19 cellular contexts compared by ENCODE assay signal in the genomic region with DNA sequence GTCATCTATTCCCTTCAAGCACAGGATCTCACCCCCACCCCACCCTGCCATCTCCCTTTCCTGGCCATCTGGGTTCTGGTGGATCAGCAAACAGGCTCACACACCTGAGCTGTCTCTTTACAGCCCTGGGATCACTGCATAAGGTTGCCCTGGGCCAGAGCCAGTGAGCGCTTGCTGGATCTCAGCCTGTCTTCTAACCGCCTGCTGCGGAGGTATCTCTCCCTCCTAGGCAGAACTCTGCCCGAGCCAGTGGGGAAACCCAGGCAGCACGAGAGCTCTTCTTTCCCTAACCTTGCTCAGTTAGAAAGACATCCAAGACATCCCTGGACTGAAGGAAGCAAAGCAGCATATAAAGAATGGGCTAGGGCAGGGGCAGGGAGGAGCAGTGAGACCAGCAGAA.
"Had no signal": no experiment of that assay in that cellular context is flagged by ENCODE, and none has a peak within 500 bp of the region (broad histone marks: within the 10 kb centered on the region; RNA-seq: fewer than 3 reads in every experiment).

No MANE protein-coding gene starts in this region.

- DNase-seq: activated CD4-positive, alpha-beta T cell treated with anti-CD3 and anti-CD28 coated beads for 1 hour; activated CD4-positive, alpha-beta T cell treated with anti-CD3 and anti-CD28 coated beads, Interleukin-2, amount 50 U/mL, for 1 hour; activated gamma-delta T cell treated with Interleukin-2 at 50 U/mL for 16 hours; activated T-cell treated with anti-CD3 and anti-CD28 coated beads, Interleukin-2, amount 50 U/mL, for 1 hour; body of pancreas; colonic mucosa; effector memory CD8-positive, alpha-beta T cell; naive thymus-derived CD4-positive, alpha-beta T cell; retina; stimulated activated CD4-positive, alpha-beta T cell treated with anti-CD3 and anti-CD28 coated beads, Interleukin-4, amount 100 ng/mL, for 24 hours; stimulated activated naive CD4-positive, alpha-beta T cell treated with Interleukin-2 at 50 U/mL for 16 hours; upper lobe of left lung; WERI-Rb-1 had no signal

- H3K36me3 ChIP-seq: colonic mucosa had no signal

- H3K9me3 ChIP-seq: body of pancreas, colonic mucosa, left lung, thoracic aorta, upper lobe of left lung had no signal

- H3K27ac Mint-ChIP-seq: activated naive CD4-positive, alpha-beta T cell treated with anti-CD3 and anti-CD28 coated beads, Interleukin-2, amount 50 U/mL, for 24 hours; effector memory CD8-positive, alpha-beta T cell; naive thymus-derived CD4-positive, alpha-beta T cell; progenitor cell of endocrine pancreas had no signal

- H3K9me3 Mint-ChIP-seq: activated naive CD4-positive, alpha-beta T cell treated with anti-CD3 and anti-CD28 coated beads, Interleukin-2, amount 50 U/mL, for 24 hours; effector memory CD8-positive, alpha-beta T cell; naive thymus-derived CD4-positive, alpha-beta T cell had no signal

- H3K27me3 ChIP-seq: body of pancreas, colonic mucosa had no signal

- H3K27ac ChIP-seq: body of pancreas, colonic mucosa, dorsolateral prefrontal cortex, left lung, thoracic aorta, upper lobe of left lung, WERI-Rb-1 had no signal

- H3K4me3 Mint-ChIP-seq: activated naive CD4-positive, alpha-beta T cell treated with anti-CD3 and anti-CD28 coated beads, Interleukin-2, amount 50 U/mL, for 24 hours; effector memory CD8-positive, alpha-beta T cell; naive thymus-derived CD4-positive, alpha-beta T cell had no signal

- H3K4me3 ChIP-seq: body of pancreas, colonic mucosa, dorsolateral prefrontal cortex, left lung, lung, thoracic aorta, upper lobe of left lung had no signal

- ATAC-seq: body of pancreas; left lung; naive thymus-derived CD4-positive, alpha-beta T cell had no signal
